ENCODE assay signal across 9 cellular contexts in the genomic region with DNA sequence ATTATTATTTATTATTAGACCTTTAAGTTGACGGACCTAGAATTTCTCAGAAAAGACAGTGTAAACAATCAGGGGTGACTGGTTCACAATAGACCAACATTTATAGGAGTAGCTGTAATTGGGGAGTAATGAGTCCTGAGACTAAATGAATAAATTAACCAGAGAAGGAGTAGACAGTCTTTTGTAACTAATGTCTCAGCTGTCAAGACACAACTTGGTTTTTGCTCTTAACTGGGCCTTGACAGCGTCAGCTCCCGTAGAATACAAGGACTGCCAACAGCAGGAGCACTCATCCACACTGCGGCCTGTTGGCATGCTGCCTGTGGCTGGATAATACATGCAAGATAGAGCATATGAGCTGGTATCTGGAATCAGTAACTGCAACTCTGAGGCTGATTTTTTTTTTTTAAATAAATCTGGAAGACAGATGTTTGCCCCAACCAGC.
A peak's percentile ranks its signal among the peaks of the same experiment; 100 is the strongest.
DNase-seq lines count a peak whose midpoint lies in the region; ATAC-seq and TF ChIP-seq lines count a peak whose summit lies in the region.
"Had no signal": no experiment of that assay in that cellular context is flagged by ENCODE, and none has a peak within 500 bp of the region (broad histone marks: within the 10 kb centered on the region; RNA-seq: fewer than 3 reads in every experiment).

No MANE protein-coding gene starts in this region.

- POLR2A ChIA-PET in A673 (lab: Charles Lee; ENCODE audit: low non-redundant PET) (interaction anchor here (0.6 kb wide), 1 partner anchor 26 kb away, joined by 4 read pairs; no protein-coding TSS in a partner anchor), MCF 10A (lab: Yijun Ruan, JAX) (no interaction called here)

- H3K4me3 Mint-ChIP-seq in progenitor cell of endocrine pancreas (ENCODE audit: low read depth) (no peak overlapping the region), MCF 10A (ENCODE audit: unreplicated experiment) (no peak overlapping the region)

- peak; percentile 96 for DNase-seq in A673 (ENCODE audit: low spot score)
- peak; percentile 22 to 48 for DNase-seq in NCI-H1930 (lab: John Stamatoyannopoulos, UW)
- peak; percentile 27 to 31 for DNase-seq in cerebellar nuclear complex (lab: John Stamatoyannopoulos, UW)
- DNase-seq in medulla oblongata (ENCODE audit: extremely low spot score), result peak; percentile 90
- DNase-seq in progenitor cell of endocrine pancreas (ENCODE audit: low spot score, unreplicated experiment), result no peak
- no peak for DNase-seq in COLO668 (lab: John Stamatoyannopoulos, UW; ENCODE audit: unreplicated experiment)
- DNase-seq in MCF 10A (ENCODE audit: unreplicated experiment), result no peak

- no peaks in the 10 kb centered on the region for H3K27me3 ChIP-seq in A673 (replicated peaks; ENCODE audit: insufficient read depth, low read depth, low read length, poor library complexity)
- H3K27me3 ChIP-seq: BLaER1 treated with 17β-estradiol and CSF1 and Interleukin-3, amounts not matched to agents 10 nM and 100 nM had no signal

- no peaks in the 10 kb centered on the region for H3K36me3 ChIP-seq in A673 (ENCODE audit: insufficient read depth, low read length, poor library complexity, severe bottlenecking)
- H3K36me3 ChIP-seq: BLaER1 treated with 17β-estradiol and CSF1 and Interleukin-3, amounts not matched to agents 10 nM and 100 nM had no signal

- H3K27me3 Mint-ChIP-seq in progenitor cell of endocrine pancreas (no peaks in the 10 kb centered on the region), MCF 10A (ENCODE audit: insufficient read depth, unreplicated experiment) (peaks cover 41% of the 10 kb centered on the region)

- peak overlapping the region; percentile 21 for H3K27ac ChIP-seq in A673 (ENCODE audit: low read depth, low read length, poor library complexity, severe bottlenecking)
- H3K27ac ChIP-seq: BLaER1 treated with 17β-estradiol and CSF1 and Interleukin-3, amounts not matched to agents 10 nM and 100 nM had no signal

- H3K4me1 Mint-ChIP-seq in progenitor cell of endocrine pancreas (ENCODE audit: low read depth), result peaks cover 1% of the 10 kb centered on the region
- H3K4me1 Mint-ChIP-seq in MCF 10A (ENCODE audit: insufficient read depth, unreplicated experiment), result no peaks in the 10 kb centered on the region

- H3K4me3 ChIP-seq in A673 (ENCODE audit: low read depth, low read length, poor library complexity, severe bottlenecking), result no peak overlapping the region
- H3K4me3 ChIP-seq: BLaER1 treated with 17β-estradiol and CSF1 and Interleukin-3, amounts not matched to agents 10 nM and 100 nM had no signal

- intact Hi-C loops in A673 (cut with micrococcal nuclease; ENCODE audit: unreplicated experiment), result no loop called here
- intact Hi-C loops in MCF 10A (cut with micrococcal nuclease), result no loop called here

- no peaks in the 10 kb centered on the region for H3K9me3 ChIP-seq in A673 (ENCODE audit: low read depth, low read length, poor library complexity, severe bottlenecking)

- H3K36me3 Mint-ChIP-seq in progenitor cell of endocrine pancreas (ENCODE audit: insufficient read depth) (no peaks in the 10 kb centered on the region), MCF 10A (ENCODE audit: insufficient read depth, unreplicated experiment) (no peaks in the 10 kb centered on the region)

- CTCF ChIA-PET in A673 (lab: Charles Lee) (no interaction called here), MCF 10A (lab: Yijun Ruan, JAX) (interaction anchor here (0.6 kb wide), 1 partner anchor 98 kb away, joined by 3 read pairs; no protein-coding TSS in a partner anchor)

- ATAC-seq in HG03432 (IDR thresholded peaks at IDR 0.05; ENCODE audit: unreplicated experiment), result no peak

- no TSS peak for BruUV-seq in A673 (replicated peaks; lab: Mats Ljungman, UMichigan)
- BruUV-seq in MCF 10A (replicated peaks; lab: Mats Ljungman, UMichigan), result no TSS peak

- H3K9me3 Mint-ChIP-seq in progenitor cell of endocrine pancreas (ENCODE audit: low read depth) (peaks cover 3% of the 10 kb centered on the region), MCF 10A (ENCODE audit: unreplicated experiment) (no peaks in the 10 kb centered on the region)

- no peak overlapping the region for H3K27ac Mint-ChIP-seq in progenitor cell of endocrine pancreas
- no peak overlapping the region for H3K27ac Mint-ChIP-seq in MCF 10A (ENCODE audit: low read depth, unreplicated experiment)

- H3K4me1 ChIP-seq in A673 (ENCODE audit: insufficient read depth, low read length, poor library complexity, severe bottlenecking), result peaks cover 36% of the 10 kb centered on the region
- H3K4me1 ChIP-seq: BLaER1 treated with 17β-estradiol and CSF1 and Interleukin-3, amounts not matched to agents 10 nM and 100 nM had no signal

- TF ChIP-seq CTCF in A673 (conservative IDR thresholded peaks at IDR 0.05; ENCODE audit: low read depth, low read length) (no peak), progenitor cell of endocrine pancreas (IDR thresholded peaks at IDR 0.05; ENCODE audit: unreplicated experiment) (no peak), MCF 10A (IDR thresholded peaks at IDR 0.05; ENCODE audit: unreplicated experiment) (no peak)

Comparison
In these comparisons a context has a peak if more than half of its experiments do, and no peak if none do; other contexts are left out.
1. DNase-seq: peak in A673 (single experiment), NCI-H1930 (2 of 2), cerebellar nuclear complex (2 of 2) and medulla oblongata (single experiment); none in progenitor cell of endocrine pancreas (single experiment), COLO668 (single experiment) and MCF 10A (single experiment).